Comparison of ENCODE assay signal across 8 cellular contexts in genomic region chr20:62303327-62304226, GRCh38. TPM values are rescaled to one million over a fixed set of nuclear protein-coding genes. Genes with fewer than 3 reads are reported as not detected.
DNase-seq lines count a peak whose midpoint lies in the region; ATAC-seq, FAIRE-seq and TF ChIP-seq lines count a peak whose summit lies in the region.

No MANE protein-coding gene starts in this region.

- no peaks in the 10 kb centered on the region for H3K9me3 Mint-ChIP-seq in immature natural killer cell
- H3K9me3 Mint-ChIP-seq in stimulated activated memory B cell treated with anti-CD40 and anti-IgM and Interleukin-4, amounts not matched to agents 10 μg/mL and 1 μg/mL and 100 μg/mL, for 72 hours = no peaks in the 10 kb centered on the region

- H3K9ac ChIP-seq in KMS-11 = peak overlapping the region; percentile 97; the same call in 1 of the 2 replicates

- peaks cover 15% of the 10 kb centered on the region for H3K4me1 ChIP-seq in KMS-11 (ENCODE audit: low read depth, poor library complexity, severe bottlenecking)

- no peak overlapping the region for H3K4me3 ChIP-seq in KMS-11 (IDR thresholded peaks at IDR 0.05; ENCODE audit: insufficient read depth, low read depth, low read length)

- peak overlapping the region; percentile 45 to 89 (median 82) for H3K27ac Mint-ChIP-seq in immature natural killer cell
- H3K27ac Mint-ChIP-seq in stimulated activated memory B cell treated with anti-CD40 and anti-IgM and Interleukin-4, amounts not matched to agents 10 μg/mL and 1 μg/mL and 100 μg/mL, for 72 hours = peak overlapping the region; percentile 99

- H3K36me3 Mint-ChIP-seq in immature natural killer cell = no peaks in the 10 kb centered on the region
- peaks cover 39% of the 10 kb centered on the region for H3K36me3 Mint-ChIP-seq in stimulated activated memory B cell treated with anti-CD40 and anti-IgM and Interleukin-4, amounts not matched to agents 10 μg/mL and 1 μg/mL and 100 μg/mL, for 72 hours

- peaks cover 2 to 10% (median 7%) of the 10 kb centered on the region in 3 donors for H3K27me3 Mint-ChIP-seq in immature natural killer cell (ENCODE audit: low read depth in 3 of 3)
- no peaks in the 10 kb centered on the region for H3K27me3 Mint-ChIP-seq in stimulated activated memory B cell treated with anti-CD40 and anti-IgM and Interleukin-4, amounts not matched to agents 10 μg/mL and 1 μg/mL and 100 μg/mL, for 72 hours

- peak overlapping the region; percentile 99 for H3K4me2 ChIP-seq in KMS-11

- peak overlapping the region; percentile 88 to 92 (median 88) for H3K4me3 Mint-ChIP-seq in immature natural killer cell
- H3K4me3 Mint-ChIP-seq in stimulated activated memory B cell treated with anti-CD40 and anti-IgM and Interleukin-4, amounts not matched to agents 10 μg/mL and 1 μg/mL and 100 μg/mL, for 72 hours = peak overlapping the region; percentile 85

- no peak overlapping the region for H2AFZ ChIP-seq in KMS-11 (ENCODE audit: low read depth)

- peak; percentile 16 for ATAC-seq in stimulated activated memory B cell treated with anti-CD40 and anti-IgM and Interleukin-4, amounts not matched to agents 10 μg/mL and 1 μg/mL and 100 μg/mL, for 72 hours

- H3K27me3 ChIP-seq in KMS-11 (ENCODE audit: insufficient read depth, low read depth) = no peaks in the 10 kb centered on the region

- H3K36me3 ChIP-seq in KMS-11 (ENCODE audit: insufficient read depth) = peaks cover 23% of the 10 kb centered on the region; the same call in 1 of the 2 replicates

- H3K27ac ChIP-seq in KMS-11 = peak overlapping the region; percentile 98; the same call in 1 of the 2 replicates

- TF ChIP-seq CTCF in KMS-11 (conservative IDR thresholded peaks at IDR 0.05; ENCODE audit: low read depth, low read length) (no peak), GM10266 (IDR thresholded peaks at IDR 0.05; ENCODE audit: control insufficient read depth, insufficient read depth, low read depth, missing control alignments) (no peak)

- H4K20me1 ChIP-seq in KMS-11 (ENCODE audit: insufficient read depth) = peaks cover 22% of the 10 kb centered on the region

- H3K4me1 Mint-ChIP-seq in immature natural killer cell = peaks cover 33 to 36% of the 10 kb centered on the region in 2 donors
- peaks cover 45% of the 10 kb centered on the region for H3K4me1 Mint-ChIP-seq in stimulated activated memory B cell treated with anti-CD40 and anti-IgM and Interleukin-4, amounts not matched to agents 10 μg/mL and 1 μg/mL and 100 μg/mL, for 72 hours

- peak; percentile 27 to 29 for DNase-seq in stimulated activated CD4-positive, alpha-beta T cell treated with anti-CD3 and anti-CD28 coated beads, Interleukin-2, amount 100 ng/mL, for 24 hours
- DNase-seq in stimulated activated CD4-positive, alpha-beta T cell treated with anti-CD3 and anti-CD28 coated beads, Interleukin-1b, Interleukin-23, amount 100 ng/mL, for 48 hours = no peak
- DNase-seq in amniotic epithelial cell (ENCODE audit: low read depth) (peak; percentile 7), immature natural killer cell (peak; percentile 24 to 26 (median 25)), GM10266 (ENCODE audit: extremely low spot score) (no peak), GM19239 (ENCODE audit: insufficient read length, low spot score) (no peak)

- H3K79me2 ChIP-seq in KMS-11 (ENCODE audit: insufficient read depth, low read depth) = peaks cover 38% of the 10 kb centered on the region

- FAIRE-seq in GM19239 (lab: Jason Lieb, UNC) = no peak

RNA-seq across cellular contexts. Expression of gene ADRM1, which starts 0.8 kb away (rescaled TPM):
- polyA plus RNA-seq in immature natural killer cell = 100 to 1,000 TPM in 2 of 3 donors, 10 to 100 TPM in 1; 97.2 to 132 (median 108) TPM

Comparison
In these comparisons a context has a peak if more than half of its experiments do, and no peak if none do; other contexts are left out.
1. DNase-seq: peak in stimulated activated CD4-positive, alpha-beta T cell treated with anti-CD3 and anti-CD28 coated beads, Interleukin-2, amount 100 ng/mL, for 24 hours (2 of 2), amniotic epithelial cell (single experiment) and immature natural killer cell (3 of 3); none in stimulated activated CD4-positive, alpha-beta T cell treated with anti-CD3 and anti-CD28 coated beads, Interleukin-1b, Interleukin-23, amount 100 ng/mL, for 48 hours (single experiment), GM10266 (single experiment) and GM19239 (single experiment).